8 cellular contexts compared by ENCODE assay signal in the genomic region with DNA sequence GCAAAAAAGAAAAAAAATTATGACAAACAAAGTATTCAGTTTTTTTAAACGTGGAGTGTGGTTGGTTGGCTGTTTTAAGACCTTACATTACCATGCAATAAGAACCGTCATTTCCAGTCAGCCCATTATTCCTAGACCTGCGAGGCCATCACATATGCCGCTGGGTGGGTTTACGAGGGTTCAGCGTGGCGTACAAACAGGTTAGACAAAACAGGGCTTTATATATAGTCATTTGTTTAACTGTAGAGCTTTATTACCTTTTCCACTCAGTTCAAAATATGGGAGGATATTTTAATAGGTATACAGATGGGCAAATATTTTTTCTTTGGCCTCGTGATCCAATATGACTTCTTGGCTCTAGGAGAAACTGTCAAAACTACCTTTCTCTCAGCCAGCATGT.
"Had no signal": no experiment of that assay in that cellular context is flagged by ENCODE, and none has a peak within 500 bp of the region (broad histone marks: within the 10 kb centered on the region; RNA-seq: fewer than 3 reads in every experiment).

No MANE protein-coding gene starts in this region.

- H3K27ac ChIP-seq: GM23248, HL-60 had no signal

- DNase-seq: GM23248, GOT3, H7, HFFc6 had no signal

- ATAC-seq: HCT116, HepG2 had no signal

- H3K9ac ChIP-seq: GM23248 had no signal

- H3K4me1 ChIP-seq: HAP-1 had no signal

- H3K4me3 ChIP-seq: GM23248, HAP-1 had no signal

- H3K36me3 ChIP-seq: HAP-1 had no signal

- H3K9me3 ChIP-seq: HAP-1 had no signal

- H2AFZ ChIP-seq: GM23248 had no signal
